ENCODE assay signal across 8 cellular contexts in genomic region chr4:140012688-140013087, GRCh38.
A peak's percentile ranks its signal among the peaks of the same experiment; 100 is the strongest.
DNase-seq lines count a peak whose midpoint lies in the region; ATAC-seq and TF ChIP-seq lines count a peak whose summit lies in the region.

No MANE protein-coding gene starts in this region.

- H3K36me3 ChIP-seq in mesenchymal stem cell (ENCODE audit: control insufficient read depth in 1 of 2, insufficient read depth in 2 of 2, low read depth in 1 of 2, low read length in 2 of 2): no peaks in the 10 kb centered on the region

- no peak overlapping the region for H3K9ac ChIP-seq in mesenchymal stem cell (ENCODE audit: low read length)

- peaks cover 27% of the 10 kb centered on the region for H3K4me1 Mint-ChIP-seq in HFFc6 (ENCODE audit: low read depth)
- peaks cover 0 to 2% of the 10 kb centered on the region in 2 donors for H3K4me1 Mint-ChIP-seq in effector memory CD8-positive, alpha-beta T cell (ENCODE audit: low read depth in 2 of 2)

- peaks cover 9% of the 10 kb centered on the region; the same call in 1 of the 2 replicates for H3K9me3 Mint-ChIP-seq in HFFc6
- H3K9me3 Mint-ChIP-seq in effector memory CD8-positive, alpha-beta T cell: no peaks in the 10 kb centered on the region

- H3K27me3 ChIP-seq in mesenchymal stem cell (ENCODE audit: control insufficient read depth in 1 of 2, insufficient read depth in 1 of 2, low read length in 2 of 2): no peaks in the 10 kb centered on the region

- H4K8ac ChIP-seq in mesenchymal stem cell (ENCODE audit: low read length): no peak overlapping the region

- H3K4ac ChIP-seq in mesenchymal stem cell (ENCODE audit: low read depth in 1 of 2, low read length in 2 of 2): no peak overlapping the region

- WGBS in mesenchymal stem cell: 2% methylated on average over 2 of the region's 6 CpGs

- H2BK5ac ChIP-seq in mesenchymal stem cell (ENCODE audit: low read depth, low read length, poor library complexity, severe bottlenecking): no peak overlapping the region

- H3K27ac Mint-ChIP-seq in HFFc6: peak overlapping the region; percentile 41
- no peak overlapping the region for H3K27ac Mint-ChIP-seq in effector memory CD8-positive, alpha-beta T cell

- no peaks in the 10 kb centered on the region for H3K9me3 ChIP-seq in mesenchymal stem cell (ENCODE audit: control insufficient read depth, low read length)

- no peak overlapping the region for H3K4me3 ChIP-seq in mesenchymal stem cell (ENCODE audit: insufficient read depth in 1 of 2, low read depth in 1 of 2, low read length in 2 of 2)

- H2AFZ ChIP-seq in mesenchymal stem cell (ENCODE audit: low read depth, low read length): no peak overlapping the region

- H3K4me1 ChIP-seq in mesenchymal stem cell (ENCODE audit: control insufficient read depth, insufficient read depth, low read depth, low read length): peaks cover 2% of the 10 kb centered on the region

- no peaks in the 10 kb centered on the region for H3K27me3 Mint-ChIP-seq in HFFc6 (ENCODE audit: insufficient read depth)
- peaks cover 24 to 28% of the 10 kb centered on the region in 2 donors for H3K27me3 Mint-ChIP-seq in effector memory CD8-positive, alpha-beta T cell

- H3K27ac ChIP-seq in mesenchymal stem cell (ENCODE audit: low read length, poor library complexity, severe bottlenecking): no peak overlapping the region

- TF ChIP-seq CTCF in HFFc6 (IDR thresholded peaks at IDR 0.05): peak; percentile 85

- H3K14ac ChIP-seq in mesenchymal stem cell (ENCODE audit: low read length in 2 of 2): no peak overlapping the region

- ATAC-seq in effector memory CD8-positive, alpha-beta T cell (replicated peaks): peak; percentile 82
- no peak for ATAC-seq in GM21447 (IDR thresholded peaks at IDR 0.05; ENCODE audit: unreplicated experiment)

- no peak overlapping the region for H2BK12ac ChIP-seq in mesenchymal stem cell (ENCODE audit: low read length in 2 of 2)

- H3K23ac ChIP-seq in mesenchymal stem cell (ENCODE audit: low read length in 2 of 2): no peak overlapping the region

- H2AK5ac ChIP-seq in mesenchymal stem cell (ENCODE audit: low read length, severe bottlenecking): no peak overlapping the region

- H3K4me3 Mint-ChIP-seq in HFFc6: peak overlapping the region; percentile 35; the same call in 1 of the 2 replicates
- H3K4me3 Mint-ChIP-seq in effector memory CD8-positive, alpha-beta T cell: no peak overlapping the region

- no peak overlapping the region for H2BK120ac ChIP-seq in mesenchymal stem cell (ENCODE audit: low read depth, low read length)

- H4K91ac ChIP-seq in mesenchymal stem cell (ENCODE audit: low read length): no peak overlapping the region

- H2BK15ac ChIP-seq in mesenchymal stem cell (ENCODE audit: low read depth, poor library complexity, severe bottlenecking): no peak overlapping the region

- H3K79me1 ChIP-seq in mesenchymal stem cell (replicated peaks; ENCODE audit: low read length, poor library complexity, severe bottlenecking): peaks cover 4% of the 10 kb centered on the region

- DNase-seq in COR-L47 (lab: John Stamatoyannopoulos, UW): peak; percentile 59
- peak; percentile 87 for DNase-seq in HFFc6
- DNase-seq in NCI-H748 treated with DMSO at 0.1 percent for 48 hours (lab: John Stamatoyannopoulos, UW): peak; percentile 83
- DNase-seq in activated CD8-positive, alpha-beta memory T cell treated with anti-CD3 and anti-CD28 coated beads for 1 hour (ENCODE audit: extremely low read depth in 1 of 2, low read depth in 1 of 2): peak; percentile 22 to 35
- peak; percentile 36 to 52 (median 42) for DNase-seq in effector memory CD8-positive, alpha-beta T cell
- peak; percentile 85 for DNase-seq in mesenchymal stem cell
- peak; percentile 58 for DNase-seq in stimulated activated CD8-positive, alpha-beta memory T cell treated with anti-CD3 and anti-CD28 coated beads, Interleukin-4, amount 100 ng/mL, for 48 hours

- H3K4me2 ChIP-seq in mesenchymal stem cell (ENCODE audit: low read length, poor library complexity, severe bottlenecking): peak overlapping the region; percentile 21

- peaks cover 9% of the 10 kb centered on the region for H3K36me3 Mint-ChIP-seq in HFFc6 (ENCODE audit: low read depth)
- H3K36me3 Mint-ChIP-seq in effector memory CD8-positive, alpha-beta T cell (ENCODE audit: insufficient read depth): no peaks in the 10 kb centered on the region

- no peak overlapping the region for H3K18ac ChIP-seq in mesenchymal stem cell (ENCODE audit: low read depth in 1 of 2, low read length in 2 of 2)

Comparison
In these comparisons a context has a peak if more than half of its experiments do, and no peak if none do; other contexts are left out.
1. DNase-seq: peak in every context shown above with its lines; median percentile 87 in HFFc6; 85 in mesenchymal stem cell; 83 in NCI-H748 treated with DMSO at 0.1 percent for 48 hours; 59 in COR-L47; 58 in stimulated activated CD8-positive, alpha-beta memory T cell treated with anti-CD3 and anti-CD28 coated beads, Interleukin-4, amount 100 ng/mL, for 48 hours; 42 in effector memory CD8-positive, alpha-beta T cell; 28 in activated CD8-positive, alpha-beta memory T cell treated with anti-CD3 and anti-CD28 coated beads for 1 hour.